Comparison of ENCODE assay signal across 27 cellular contexts in genomic region chr2:60567092-60567491, GRCh38. TPM values are rescaled to one million over a fixed set of nuclear protein-coding genes. Genes with fewer than 3 reads are reported as not detected.
DNase-seq lines count a peak whose midpoint lies in the region; ATAC-seq, FAIRE-seq and TF ChIP-seq lines count a peak whose summit lies in the region.
"Had no signal": no experiment of that assay in that cellular context is flagged by ENCODE, and none has a peak within 500 bp of the region (broad histone marks: within the 10 kb centered on the region; RNA-seq: fewer than 3 reads in every experiment).

No MANE protein-coding gene starts in this region.

- H2AFZ ChIP-seq in SK-N-SH (ENCODE audit: low read depth) = no peak overlapping the region

- CTCF ChIA-PET in SK-N-SH (lab: Yijun Ruan, JAX) = interaction anchor here (1.3 to 18.8 kb wide), 4 partner anchors 11 to 108 kb away, joined by 6 to 324 read pairs (median 8); no protein-coding TSS in a partner anchor

- H3K36me3 ChIP-seq in SK-N-SH (replicated peaks in 1 of 2; ENCODE audit: control insufficient read depth in 1 of 2, insufficient read depth in 2 of 2, low read length in 1 of 2) (no peaks in the 10 kb centered on the region), sigmoid colon (no peaks in the 10 kb centered on the region)
- H3K36me3 ChIP-seq: BE2C; BLaER1 treated with 17β-estradiol and CSF1 and Interleukin-3, amounts not matched to agents 10 nM and 100 nM; HAP-1 had no signal

- peaks cover 0 to 7% of the 10 kb centered on the region in 2 experiments; a peak in 2 of 4 replicates for H3K4me1 ChIP-seq in SK-N-SH (ENCODE audit: control insufficient read depth in 1 of 2, insufficient read depth in 2 of 2, low read depth in 1 of 2, low read length in 1 of 2)
- H3K4me1 ChIP-seq in sigmoid colon = peaks cover 0 to 11% (median 5%) of the 10 kb centered on the region in 4 donors
- H3K4me1 ChIP-seq: A549, BE2C, HAP-1 had no signal

- TF ChIP-seq POLR2A in sigmoid colon (IDR thresholded peaks at IDR 0.05) = no peak

- TF ChIP-seq EP300 in SK-N-SH (IDR thresholded peaks at IDR 0.05; ENCODE audit: borderline replicate concordance in 1 of 2, low read depth in 1 of 2, low read length in 1 of 2) (no peak), sigmoid colon (IDR thresholded peaks at IDR 0.05) (no peak)

- FAIRE-seq in urothelium cell line (lab: Jason Lieb, UNC) = peak; percentile 5
- FAIRE-seq: A549, D721Med, GM12878, GM18507, H54 had no signal

- H3K27ac Mint-ChIP-seq in brain = peak overlapping the region in 3 of 5 experiments; percentile 72 to 83 (median 80)
- H3K27ac Mint-ChIP-seq: CD14-positive monocyte; CD4-positive, alpha-beta T cell; CD8-positive, alpha-beta memory T cell had no signal

- H3K9ac ChIP-seq in SK-N-SH = no peak overlapping the region
- H3K9ac ChIP-seq: BLaER1 treated with 17β-estradiol and CSF1 and Interleukin-3, amounts not matched to agents 10 nM and 100 nM had no signal

- no peaks in the 10 kb centered on the region for H3K9me3 Mint-ChIP-seq in brain
- H3K9me3 Mint-ChIP-seq: CD4-positive, alpha-beta T cell; CD8-positive, alpha-beta memory T cell had no signal

- H3K27ac ChIP-seq in SK-N-SH (ENCODE audit: low read depth in 2 of 2, low read length in 1 of 2) = no peak overlapping the region
- no peak overlapping the region for H3K27ac ChIP-seq in sigmoid colon
- H3K27ac ChIP-seq: A549; BLaER1 treated with 17β-estradiol and CSF1 and Interleukin-3, amounts not matched to agents 10 nM and 100 nM had no signal

- H3K4me3 Mint-ChIP-seq in brain = peak overlapping the region in 3 of 5 experiments; percentile 14 to 63 (median 62)
- H3K4me3 Mint-ChIP-seq: CD14-positive monocyte; CD4-positive, alpha-beta T cell; CD8-positive, alpha-beta memory T cell had no signal

- no peaks in the 10 kb centered on the region for H3K9me2 ChIP-seq in SK-N-SH

- intact Hi-C loops in sigmoid colon (cut with DNase I) = loop anchor here (5.0 kb wide), 1 partner anchor 1805 kb away; no protein-coding TSS in a partner anchor

- H3K27me3 ChIP-seq in SK-N-SH (ENCODE audit: insufficient read depth) = peaks cover 41% of the 10 kb centered on the region
- H3K27me3 ChIP-seq in sigmoid colon = peaks cover 9 to 43% (median 29%) of the 10 kb centered on the region in 3 donors

- whole genome bisulfite sequencing in SK-N-SH (ENCODE audit: low lambda C conversion rate) = 50% methylated on average over 4 of the region's 4 CpGs
- WGBS in sigmoid colon, 2 donors = 93 to 97% methylated on average over 4 of the region's 4 CpGs

- H3K4me2 ChIP-seq in SK-N-SH = no peak overlapping the region
- H3K4me2 ChIP-seq: A549; BLaER1 treated with 17β-estradiol and CSF1 and Interleukin-3, amounts not matched to agents 10 nM and 100 nM had no signal

- H3K4me3 ChIP-seq in SK-N-SH (ENCODE audit: low read depth in 2 of 2, low read length in 1 of 2) (no peak overlapping the region), sigmoid colon (no peak overlapping the region)
- H3K4me3 ChIP-seq: A549; BLaER1 treated with 17β-estradiol and CSF1 and Interleukin-3, amounts not matched to agents 10 nM and 100 nM; GM12878; HAP-1 had no signal

- DNase-seq in SK-N-SH (no peak), NCI-H526 treated with DMSO at 0.1 percent for 48 hours (lab: John Stamatoyannopoulos, UW) (peak; percentile 28), urothelium cell line (ENCODE audit: low spot score) (no peak), NOMO-1 treated with DMSO at 0.1 percent for 48 hours (lab: John Stamatoyannopoulos, UW; ENCODE audit: unreplicated experiment) (no peak), sigmoid colon (no peak), NCI-H146 treated with DMSO at 0.1 percent for 48 hours (lab: John Stamatoyannopoulos, UW; ENCODE audit: unreplicated experiment) (no peak)
- DNase-seq: 8988T; ACHN; AML-193; BE2C; CD4-positive, alpha-beta T cell; CD8-positive, alpha-beta memory T cell; DMS 273 treated with DMSO at 0.1 percent for 48 hours; DMS79; EL; GDM1; GOT3 had no signal

- no peaks in the 10 kb centered on the region for H3K79me2 ChIP-seq in SK-N-SH (ENCODE audit: insufficient read depth)

- TF ChIP-seq RAD21 in SK-N-SH (IDR thresholded peaks at IDR 0.05; ENCODE audit: low read length) = no peak

- POLR2A ChIA-PET in SK-N-SH (lab: Yijun Ruan, JAX) = no interaction called here

- no peaks in the 10 kb centered on the region for H4K20me1 ChIP-seq in SK-N-SH (ENCODE audit: insufficient read depth)

- H3K9me3 ChIP-seq in SK-N-SH = no peaks in the 10 kb centered on the region
- no peaks in the 10 kb centered on the region for H3K9me3 ChIP-seq in sigmoid colon
- H3K9me3 ChIP-seq: A549; BE2C; BLaER1 treated with 17β-estradiol and CSF1 and Interleukin-3, amounts not matched to agents 10 nM and 100 nM; HAP-1 had no signal

- no peaks in the 10 kb centered on the region for H3K36me3 Mint-ChIP-seq in brain
- H3K36me3 Mint-ChIP-seq: CD14-positive monocyte; CD8-positive, alpha-beta memory T cell had no signal

- TF ChIP-seq CTCF in SK-N-SH (IDR thresholded peaks at IDR 0.05) (no peak), brain (conservative IDR thresholded peaks at IDR 0.05) (no peak), sigmoid colon (IDR thresholded peaks at IDR 0.05) (no peak)

- peaks cover 9% of the 10 kb centered on the region for H3K4me1 Mint-ChIP-seq in brain
- H3K4me1 Mint-ChIP-seq: CD8-positive, alpha-beta memory T cell had no signal

- H3F3A ChIP-seq in SK-N-SH (replicated peaks; ENCODE audit: insufficient read depth) = no peaks in the 10 kb centered on the region

- peaks cover 25% of the 10 kb centered on the region for H3K27me3 Mint-ChIP-seq in brain

- ATAC-seq in SK-N-SH treated with all-trans-retinoic acid at 6 μM for 48 hours = no peak
- ATAC-seq: A549, GM12878 had no signal

TF ChIP-seq in SK-N-SH, 30 proteins besides CTCF, POLR2A, EP300 and RAD21 (continues in another document):
- TF ChIP-seq, protein P1, sequence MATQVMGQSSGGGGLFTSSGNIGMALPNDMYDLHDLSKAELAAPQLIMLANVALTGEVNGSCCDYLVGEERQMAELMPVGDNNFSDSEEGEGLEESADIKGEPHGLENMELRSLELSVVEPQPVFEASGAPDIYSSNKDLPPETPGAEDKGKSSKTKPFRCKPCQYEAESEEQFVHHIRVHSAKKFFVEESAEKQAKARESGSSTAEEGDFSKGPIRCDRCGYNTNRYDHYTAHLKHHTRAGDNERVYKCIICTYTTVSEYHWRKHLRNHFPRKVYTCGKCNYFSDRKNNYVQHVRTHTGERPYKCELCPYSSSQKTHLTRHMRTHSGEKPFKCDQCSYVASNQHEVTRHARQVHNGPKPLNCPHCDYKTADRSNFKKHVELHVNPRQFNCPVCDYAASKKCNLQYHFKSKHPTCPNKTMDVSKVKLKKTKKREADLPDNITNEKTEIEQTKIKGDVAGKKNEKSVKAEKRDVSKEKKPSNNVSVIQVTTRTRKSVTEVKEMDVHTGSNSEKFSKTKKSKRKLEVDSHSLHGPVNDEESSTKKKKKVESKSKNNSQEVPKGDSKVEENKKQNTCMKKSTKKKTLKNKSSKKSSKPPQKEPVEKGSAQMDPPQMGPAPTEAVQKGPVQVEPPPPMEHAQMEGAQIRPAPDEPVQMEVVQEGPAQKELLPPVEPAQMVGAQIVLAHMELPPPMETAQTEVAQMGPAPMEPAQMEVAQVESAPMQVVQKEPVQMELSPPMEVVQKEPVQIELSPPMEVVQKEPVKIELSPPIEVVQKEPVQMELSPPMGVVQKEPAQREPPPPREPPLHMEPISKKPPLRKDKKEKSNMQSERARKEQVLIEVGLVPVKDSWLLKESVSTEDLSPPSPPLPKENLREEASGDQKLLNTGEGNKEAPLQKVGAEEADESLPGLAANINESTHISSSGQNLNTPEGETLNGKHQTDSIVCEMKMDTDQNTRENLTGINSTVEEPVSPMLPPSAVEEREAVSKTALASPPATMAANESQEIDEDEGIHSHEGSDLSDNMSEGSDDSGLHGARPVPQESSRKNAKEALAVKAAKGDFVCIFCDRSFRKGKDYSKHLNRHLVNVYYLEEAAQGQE (IDR thresholded peaks at IDR 0.05; ENCODE audit: low read depth, low read length) = no peak
- no peak for TF ChIP-seq YY1 (IDR thresholded peaks at IDR 0.05; ENCODE audit: low read depth)
- no peak for TF ChIP-seq TEAD4 (IDR thresholded peaks at IDR 0.05; ENCODE audit: borderline replicate concordance, insufficient read depth)

TF ChIP-seq in SK-N-SH treated with all-trans-retinoic acid at 6 μM for 48 hours, 23 proteins besides CTCF, POLR2A, EP300 and RAD21 (continues in another document):
- TF ChIP-seq ESRRG (CRISPR knock-in tag; IDR thresholded peaks at IDR 0.05) (no peak), GLIS3 (CRISPR knock-in tag; IDR thresholded peaks at IDR 0.05) (no peak), TCF4 (CRISPR knock-in tag; IDR thresholded peaks at IDR 0.05; ENCODE audit: borderline replicate concordance) (no peak), PATZ1 (CRISPR knock-in tag; IDR thresholded peaks at IDR 0.05; ENCODE audit: borderline replicate concordance) (no peak)

RNA-seq across cellular contexts. Expression of gene BCL11A, which starts 13.6 kb away (rescaled TPM):
- 1.9 and 2.4 TPM in 2 replicates for polyA plus RNA-seq in SK-N-SH (2012; rRNA removed)
- 1.8 and 2.3 TPM in 2 replicates for polyA plus RNA-seq in SK-N-SH (2012; cell fraction: cytosol; rRNA removed)
- polyA plus RNA-seq in SK-N-SH (2012; cell fraction: nucleus; rRNA removed) = 3.6 and 5.5 TPM in 2 replicates
- 22.7 TPM for polyA plus RNA-seq in brain (ENCODE audit: insufficient read depth, low read depth, low replicate concordance)
- total RNA-seq in sigmoid colon = 10 to 100 TPM; 16.3 to 39.6 (median 19.7) TPM
- polyA plus RNA-seq in sigmoid colon = 10 to 100 TPM in 1 of 3 donors, 1 to 10 TPM in 2; 3.6 to 14.5 (median 4.4) TPM
- polyA plus RNA-seq: CD8-positive, alpha-beta memory T cell had no signal
